8 cellular contexts compared by ENCODE assay signal in the genomic region with DNA sequence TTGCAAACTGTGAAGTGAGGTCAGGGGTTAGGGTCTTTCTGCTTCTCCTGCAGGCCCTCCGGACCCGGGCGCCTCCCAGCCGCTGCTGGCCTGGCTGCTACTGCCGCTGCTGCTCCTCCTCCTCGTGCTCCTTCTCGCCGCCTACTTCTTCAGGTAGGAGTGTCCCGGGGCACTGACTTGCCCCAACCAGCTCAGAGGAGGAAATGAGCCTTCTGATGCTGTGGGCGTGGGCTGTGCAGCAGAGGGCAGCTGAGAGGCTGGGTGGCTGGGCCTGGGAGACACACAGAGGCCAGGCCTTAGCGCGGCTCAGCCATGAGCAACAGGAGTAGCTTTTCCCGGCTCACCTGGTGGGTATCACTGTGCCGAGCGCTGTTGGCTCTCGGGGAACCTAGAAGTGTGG.
DNase-seq lines count a peak whose midpoint lies in the region; ATAC-seq and TF ChIP-seq lines count a peak whose summit lies in the region.

No MANE protein-coding gene starts in this region.

- H3K4me3 ChIP-seq in BLaER1 treated with 17β-estradiol and CSF1 and Interleukin-3, amounts not matched to agents 10 nM and 100 nM: peak overlapping the region; percentile 77 to 91 (median 86)
- H3K4me3 ChIP-seq in mononuclear cell (ENCODE audit: low read length) (peak overlapping the region; percentile 94), WERI-Rb-1 (ENCODE audit: low read depth, low read length) (no peak overlapping the region)

- H3K27me3 ChIP-seq in BLaER1 treated with 17β-estradiol and CSF1 and Interleukin-3, amounts not matched to agents 10 nM and 100 nM: no peaks in the 10 kb centered on the region
- H3K27me3 ChIP-seq in mononuclear cell (ENCODE audit: insufficient read depth, low read length) (no peaks in the 10 kb centered on the region), WERI-Rb-1 (ENCODE audit: insufficient read depth, low read depth, severe bottlenecking) (no peaks in the 10 kb centered on the region)

- H3K4me3 Mint-ChIP-seq in stimulated activated memory B cell treated with anti-CD40 and anti-IgM and Interleukin-4, amounts not matched to agents 10 μg/mL and 1 μg/mL and 100 μg/mL, for 72 hours: peak overlapping the region; percentile 87

- H3K4me1 Mint-ChIP-seq in stimulated activated memory B cell treated with anti-CD40 and anti-IgM and Interleukin-4, amounts not matched to agents 10 μg/mL and 1 μg/mL and 100 μg/mL, for 72 hours: peaks cover 62% of the 10 kb centered on the region

- H4K20me1 ChIP-seq in BLaER1 treated with 17β-estradiol and CSF1 and Interleukin-3, amounts not matched to agents 10 nM and 100 nM: peaks cover under 1 to 40% (median 26%) of the 10 kb centered on the region in 11 experiments; a peak in 17 of 22 replicates

- peak overlapping the region; percentile 85 for H3K27ac Mint-ChIP-seq in stimulated activated memory B cell treated with anti-CD40 and anti-IgM and Interleukin-4, amounts not matched to agents 10 μg/mL and 1 μg/mL and 100 μg/mL, for 72 hours

- H3K9me3 ChIP-seq in BLaER1 treated with 17β-estradiol and CSF1 and Interleukin-3, amounts not matched to agents 10 nM and 100 nM (replicated peaks in 1 of 11): no peaks in the 10 kb centered on the region
- H3K9me3 ChIP-seq in mononuclear cell (ENCODE audit: low read depth, low read length) (no peaks in the 10 kb centered on the region), WERI-Rb-1 (ENCODE audit: severe bottlenecking) (no peaks in the 10 kb centered on the region)

- peaks cover 3% of the 10 kb centered on the region for H3K9me3 Mint-ChIP-seq in stimulated activated memory B cell treated with anti-CD40 and anti-IgM and Interleukin-4, amounts not matched to agents 10 μg/mL and 1 μg/mL and 100 μg/mL, for 72 hours

- no peaks in the 10 kb centered on the region for H3K27me3 Mint-ChIP-seq in stimulated activated memory B cell treated with anti-CD40 and anti-IgM and Interleukin-4, amounts not matched to agents 10 μg/mL and 1 μg/mL and 100 μg/mL, for 72 hours

- peak overlapping the region; percentile 89 to 95 (median 93) for H3K9ac ChIP-seq in BLaER1 treated with 17β-estradiol and CSF1 and Interleukin-3, amounts not matched to agents 10 nM and 100 nM

- peak overlapping the region; percentile 87 to 99 (median 93) for H3K27ac ChIP-seq in BLaER1 treated with 17β-estradiol and CSF1 and Interleukin-3, amounts not matched to agents 10 nM and 100 nM
- H3K27ac ChIP-seq in WERI-Rb-1: no peak overlapping the region

- H3K36me3 Mint-ChIP-seq in stimulated activated memory B cell treated with anti-CD40 and anti-IgM and Interleukin-4, amounts not matched to agents 10 μg/mL and 1 μg/mL and 100 μg/mL, for 72 hours: peaks cover 19% of the 10 kb centered on the region

- H3K4me1 ChIP-seq in BLaER1 treated with 17β-estradiol and CSF1 and Interleukin-3, amounts not matched to agents 10 nM and 100 nM: peaks cover 58 to 80% (median 70%) of the 10 kb centered on the region in 10 experiments
- H3K4me1 ChIP-seq in mononuclear cell (ENCODE audit: insufficient read depth, low read length): peaks cover 68% of the 10 kb centered on the region

- peak; percentile 98 for ATAC-seq in stimulated activated memory B cell treated with anti-CD40 and anti-IgM and Interleukin-4, amounts not matched to agents 10 μg/mL and 1 μg/mL and 100 μg/mL, for 72 hours

- no peak for TF ChIP-seq CTCF in GM20000 (IDR thresholded peaks at IDR 0.05; ENCODE audit: extremely low read depth, missing control alignments)
- TF ChIP-seq CTCF in WERI-Rb-1 (IDR thresholded peaks at IDR 0.05; ENCODE audit: low read depth, low read length): no peak

- H3K36me3 ChIP-seq in BLaER1 treated with 17β-estradiol and CSF1 and Interleukin-3, amounts not matched to agents 10 nM and 100 nM: peaks cover 30 to 47% (median 40%) of the 10 kb centered on the region in 11 experiments
- no peaks in the 10 kb centered on the region for H3K36me3 ChIP-seq in WERI-Rb-1

- DNase-seq in GM20000 (ENCODE audit: low spot score) (peak; percentile 87), HT1080 (ENCODE audit: low read depth) (peak; percentile 96), dermis blood vessel endothelial cell (peak; percentile 90), WERI-Rb-1 (no peak)
- peak; percentile 82 to 84 for DNase-seq in activated CD4-positive, alpha-beta T cell treated with anti-CD3 and anti-CD28 coated beads for 4 hours

- H3K4me2 ChIP-seq in BLaER1 treated with 17β-estradiol and CSF1 and Interleukin-3, amounts not matched to agents 10 nM and 100 nM: peak overlapping the region; percentile 89 to 100 (median 98)
